21 cellular contexts compared by ENCODE assay signal in the genomic region with DNA sequence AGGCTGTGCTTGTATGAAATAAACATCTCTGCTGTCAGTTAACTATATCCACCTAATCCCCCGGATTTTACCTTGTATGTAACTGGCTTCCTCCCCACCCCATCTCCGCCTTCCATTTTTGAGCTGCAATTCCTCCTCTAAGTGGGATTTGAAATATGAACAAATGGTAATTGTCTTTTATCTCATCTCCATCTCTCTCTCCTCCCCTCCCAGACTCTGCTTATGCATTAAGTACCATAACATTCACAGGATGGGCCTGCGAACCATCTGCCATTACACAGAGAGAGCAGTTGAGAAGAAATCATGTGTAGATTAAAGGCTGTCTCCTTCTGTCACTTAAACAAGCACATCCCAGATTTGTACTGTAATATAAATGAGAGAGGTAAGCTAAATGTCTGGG.
"Had no signal": no experiment of that assay in that cellular context is flagged by ENCODE, and none has a peak within 500 bp of the region (broad histone marks: within the 10 kb centered on the region; RNA-seq: fewer than 3 reads in every experiment).

No MANE protein-coding gene starts in this region.

- H3K4me1 Mint-ChIP-seq: activated T-helper 17 cell treated with anti-CD3 and anti-CD28 coated beads, Interleukin-2, amount 50 U/mL, for 72 hours; naive thymus-derived CD4-positive, alpha-beta T cell; neural progenitor cell; WTC11 had no signal

- H3K36me3 Mint-ChIP-seq: naive thymus-derived CD4-positive, alpha-beta T cell; neural progenitor cell had no signal

- H3K4me3 Mint-ChIP-seq: activated T-cell treated with anti-CD3 and anti-CD28 coated beads, Interleukin-2, amount 50 U/mL, for 24 hours; activated T-helper 17 cell treated with anti-CD3 and anti-CD28 coated beads, Interleukin-2, amount 50 U/mL, for 72 hours; effector memory CD8-positive, alpha-beta T cell; naive thymus-derived CD4-positive, alpha-beta T cell; neural progenitor cell; T-helper 2 cell treated with Interferon-gamma antibody and Interleukin-4, amounts not matched to agents 5 μg/mL and 100 μg/mL, for 36 hours; WTC11 had no signal

- H3K9ac ChIP-seq: neural progenitor cell had no signal

- H3K4me3 ChIP-seq: ascending aorta, dorsolateral prefrontal cortex, left ventricle myocardium inferior, neural progenitor cell, sigmoid colon, smooth muscle cell, testis had no signal

- H2AFZ ChIP-seq: neural progenitor cell had no signal

- H3K27me3 Mint-ChIP-seq: activated T-cell treated with anti-CD3 and anti-CD28 coated beads, Interleukin-2, amount 50 U/mL, for 24 hours; activated T-helper 17 cell treated with anti-CD3 and anti-CD28 coated beads, Interleukin-2, amount 50 U/mL, for 72 hours; effector memory CD8-positive, alpha-beta T cell; naive thymus-derived CD4-positive, alpha-beta T cell had no signal

- DNase-seq: activated T-cell treated with anti-CD3 and anti-CD28 coated beads, Interleukin-2, amount 50 U/mL, for 24 hours; brain microvascular endothelial cell; central memory CD4-positive, alpha-beta T cell; dorsolateral prefrontal cortex; effector memory CD8-positive, alpha-beta T cell; hippocampal formation; left ventricle myocardium inferior; naive thymus-derived CD4-positive, alpha-beta T cell; posterior cingulate gyrus; sigmoid colon; stimulated activated CD4-positive, alpha-beta T cell treated with anti-CD3 and anti-CD28 coated beads, Interleukin-4, amount 100 ng/mL, for 1 hour; stimulated activated naive CD4-positive, alpha-beta T cell; testis had no signal

- H3K27me3 ChIP-seq: ascending aorta, brain microvascular endothelial cell, neural progenitor cell, testis had no signal

- H3K36me3 ChIP-seq: ascending aorta, brain microvascular endothelial cell, left ventricle myocardium inferior, neural progenitor cell, sigmoid colon had no signal

- H3K4me1 ChIP-seq: ascending aorta, left ventricle myocardium inferior, neural progenitor cell, sigmoid colon, testis had no signal

- H3K4me2 ChIP-seq: neural progenitor cell, smooth muscle cell had no signal

- H3K27ac Mint-ChIP-seq: activated naive CD4-positive, alpha-beta T cell treated with anti-CD3 and anti-CD28 coated beads, Interleukin-2, amount 50 U/mL, for 72 hours; activated T-cell treated with anti-CD3 and anti-CD28 coated beads, Interleukin-2, amount 50 U/mL, for 24 hours; activated T-helper 17 cell treated with anti-CD3 and anti-CD28 coated beads, Interleukin-2, amount 50 U/mL, for 72 hours; effector memory CD8-positive, alpha-beta T cell; naive thymus-derived CD4-positive, alpha-beta T cell; neural progenitor cell; T-helper 2 cell treated with Interferon-gamma antibody and Interleukin-4, amounts not matched to agents 5 μg/mL and 100 μg/mL, for 36 hours; WTC11 had no signal

- H3K9me3 ChIP-seq: ascending aorta, left ventricle myocardium inferior, sigmoid colon, testis had no signal

- ATAC-seq: activated naive CD4-positive, alpha-beta T cell treated with anti-CD3 and anti-CD28 coated beads, Interleukin-2, amount 50 U/mL, for 72 hours; activated T-helper 17 cell treated with anti-CD3 and anti-CD28 coated beads, Interleukin-2, amount 50 U/mL, for 72 hours; effector memory CD8-positive, alpha-beta T cell; esophagus mucosa; naive thymus-derived CD4-positive, alpha-beta T cell; WTC11 had no signal

- H3K27ac ChIP-seq: ascending aorta, brain microvascular endothelial cell, dorsolateral prefrontal cortex, left ventricle myocardium inferior, neural progenitor cell, sigmoid colon, testis had no signal
